In the genomic region with DNA sequence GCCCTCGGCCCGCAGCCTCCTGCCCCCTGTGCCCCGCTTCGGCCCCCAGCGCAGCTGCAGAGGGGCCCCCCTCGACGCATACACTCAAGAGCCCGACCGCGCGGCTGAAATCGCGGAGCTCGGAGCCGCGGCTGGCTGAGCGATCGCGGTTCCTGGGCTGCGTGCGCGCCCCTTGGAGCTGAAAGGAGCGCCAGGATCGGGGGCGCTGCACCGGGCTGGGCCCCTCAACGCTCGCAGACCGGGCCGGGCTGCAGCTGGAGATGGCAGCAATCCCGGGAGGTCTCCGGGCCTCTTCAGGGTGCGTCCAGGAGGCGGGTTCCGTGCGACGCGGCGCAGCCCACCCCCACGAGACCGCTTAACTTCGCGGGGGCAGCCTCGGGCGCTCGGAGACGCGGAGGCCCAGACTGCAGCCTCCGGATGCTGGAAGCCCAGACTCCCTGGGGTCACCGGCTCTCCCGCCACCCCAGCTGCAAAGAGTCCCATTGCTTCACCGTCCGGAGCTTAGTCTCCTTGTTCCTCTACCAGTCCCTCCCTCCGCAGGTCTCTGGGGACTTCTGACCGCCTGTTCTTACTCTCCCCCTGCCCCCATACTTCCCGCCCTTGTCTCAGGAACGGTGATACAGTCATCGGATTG, we compare ENCODE assay signal across 8 cellular contexts.
A peak's percentile ranks its signal among the peaks of the same experiment; 100 is the strongest.
DNase-seq lines count a peak whose midpoint lies in the region; ATAC-seq and TF ChIP-seq lines count a peak whose summit lies in the region.

No MANE protein-coding gene starts in this region.

- CTCF ChIA-PET in AG04449 (lab: Yijun Ruan, JAX), result interaction anchor here (0.6 to 2.6 kb wide), 4 partner anchors 31 to 396 kb away, joined by 3 to 12 read pairs (median 6); no protein-coding TSS in a partner anchor

- no peaks in the 10 kb centered on the region for H3K36me3 Mint-ChIP-seq in endodermal cell (ENCODE audit: low read depth)

- peak overlapping the region; percentile 49 for H3K4me3 ChIP-seq in AG04449 (ENCODE audit: low read depth, low read length)
- peak overlapping the region; percentile 64 for H3K4me3 ChIP-seq in OCI-LY1 (ENCODE audit: low read depth, low read length, poor library complexity, severe bottlenecking)
- no peak overlapping the region for H3K4me3 ChIP-seq in endodermal cell (ENCODE audit: low read length)
- peak overlapping the region; percentile 49 for H3K4me3 ChIP-seq in neural cell (ENCODE audit: low read length)

- no peaks in the 10 kb centered on the region for H3K36me3 ChIP-seq in OCI-LY1 (ENCODE audit: insufficient read depth, low read length)
- no peaks in the 10 kb centered on the region for H3K36me3 ChIP-seq in endodermal cell (ENCODE audit: control insufficient read depth, insufficient read depth, low read length)
- H3K36me3 ChIP-seq in neural cell (ENCODE audit: insufficient read depth, low read length), result no peaks in the 10 kb centered on the region

- H2AFZ ChIP-seq in OCI-LY1 (ENCODE audit: low read length) (no peak overlapping the region), neural cell (ENCODE audit: low read depth, low read length) (no peak overlapping the region)

- H3K27ac Mint-ChIP-seq in endodermal cell, result no peak overlapping the region

- DNase-seq in AG04449 (ENCODE audit: low read depth, low spot score), result no peak
- no peak for DNase-seq in endodermal cell
- DNase-seq in effector CD8-positive, alpha-beta T cell (lab: John Stamatoyannopoulos, UW), result no peak

- WGBS in endodermal cell (ENCODE audit: insufficient coverage in 1 of 2, insufficient read length in 1 of 2), 2 experiments, result 10 to 12% methylated on average over 7 to 58 of the region's 58 CpGs

- H3K9me2 ChIP-seq in OCI-LY1 (ENCODE audit: low read depth, low read length) (no peaks in the 10 kb centered on the region), neural cell (ENCODE audit: insufficient read depth, low read length) (no peaks in the 10 kb centered on the region)

- peaks cover 2% of the 10 kb centered on the region for H3K4me1 Mint-ChIP-seq in endodermal cell

- H3K9me3 ChIP-seq in OCI-LY1 (ENCODE audit: low read length) (no peaks in the 10 kb centered on the region), endodermal cell (ENCODE audit: control insufficient read depth, low read length) (no peaks in the 10 kb centered on the region), neural cell (ENCODE audit: low read length) (peaks cover 2% of the 10 kb centered on the region)

- no peak for TF ChIP-seq RAD21 in neural cell (conservative IDR thresholded peaks at IDR 0.05)

- H3K27me3 Mint-ChIP-seq in endodermal cell (ENCODE audit: insufficient read depth), result peaks cover 79% of the 10 kb centered on the region

- no peaks in the 10 kb centered on the region for H3F3A ChIP-seq in OCI-LY1 (ENCODE audit: insufficient read depth, low read length)
- H3F3A ChIP-seq in neural cell (ENCODE audit: insufficient read depth, low read length, poor library complexity, severe bottlenecking), result no peaks in the 10 kb centered on the region

- H4K20me1 ChIP-seq in OCI-LY1 (ENCODE audit: insufficient read depth, low read length) (no peaks in the 10 kb centered on the region), neural cell (ENCODE audit: insufficient read depth) (no peaks in the 10 kb centered on the region)

- H3K9me3 Mint-ChIP-seq in endodermal cell, result no peaks in the 10 kb centered on the region

- TF ChIP-seq CTCF in AG04449 (IDR thresholded peaks at IDR 0.05; ENCODE audit: insufficient read depth, low read length, missing control alignments), result no peak
- TF ChIP-seq CTCF in OCI-LY1 (IDR thresholded peaks at IDR 0.05; ENCODE audit: low read length), result no peak
- TF ChIP-seq CTCF in endodermal cell (conservative IDR thresholded peaks at IDR 0.05), result no peak
- TF ChIP-seq CTCF in neural cell (IDR thresholded peaks at IDR 0.05; ENCODE audit: poor library complexity, severe bottlenecking), result no peak

- ATAC-seq in GM18907 (IDR thresholded peaks at IDR 0.05; ENCODE audit: unreplicated experiment) (peak; percentile 14), HG03095 (IDR thresholded peaks at IDR 0.05; ENCODE audit: unreplicated experiment) (no peak), GM18498 (IDR thresholded peaks at IDR 0.05; ENCODE audit: unreplicated experiment) (no peak)

- H3K9ac ChIP-seq in OCI-LY1 (ENCODE audit: low read length), result peak overlapping the region; percentile 66
- H3K9ac ChIP-seq in endodermal cell (ENCODE audit: extremely low read depth, low read length, poor library complexity, severe bottlenecking), result no peak overlapping the region
- H3K9ac ChIP-seq in neural cell (ENCODE audit: low read length), result no peak overlapping the region

- peak overlapping the region; percentile 14 for H3K27ac ChIP-seq in OCI-LY1 (ENCODE audit: low read depth, low read length, poor library complexity, severe bottlenecking)
- H3K27ac ChIP-seq in endodermal cell (ENCODE audit: low read depth, low read length), result no peak overlapping the region
- H3K27ac ChIP-seq in neural cell (ENCODE audit: low read length), result no peak overlapping the region

- H3K79me2 ChIP-seq in OCI-LY1 (ENCODE audit: insufficient read depth, low read length), result no peaks in the 10 kb centered on the region
- H3K79me2 ChIP-seq in neural cell (replicated peaks; ENCODE audit: insufficient read depth, low read length), result no peaks in the 10 kb centered on the region

- no peak for TF ChIP-seq EP300 in neural cell (conservative IDR thresholded peaks at IDR 0.05; ENCODE audit: poor library complexity, severe bottlenecking)

- H3K4me3 Mint-ChIP-seq in endodermal cell, result peak overlapping the region; percentile 55

- H3K27me3 ChIP-seq in OCI-LY1 (ENCODE audit: insufficient read depth, low read length), result no peaks in the 10 kb centered on the region; the same call in 1 of the 2 replicates
- H3K27me3 ChIP-seq in endodermal cell (ENCODE audit: control insufficient read depth, insufficient read depth, low read length, poor library complexity, severe bottlenecking), result peaks cover 52% of the 10 kb centered on the region
- peaks cover 13% of the 10 kb centered on the region for H3K27me3 ChIP-seq in neural cell (ENCODE audit: insufficient read depth, low read depth, low read length)

- peaks cover 37% of the 10 kb centered on the region for H3K4me1 ChIP-seq in OCI-LY1 (ENCODE audit: insufficient read depth, low read length, severe bottlenecking)
- H3K4me1 ChIP-seq in endodermal cell (ENCODE audit: control insufficient read depth, insufficient read depth, low read length), result no peaks in the 10 kb centered on the region

- POLR2A ChIA-PET in AG04449 (lab: Yijun Ruan, JAX), result interaction anchor here (0.9 kb wide), 1 partner anchor 23 kb away, joined by 3 read pairs; no protein-coding TSS in a partner anchor

- H3K4me2 ChIP-seq in OCI-LY1 (ENCODE audit: low read length) (peak overlapping the region; percentile 72), neural cell (ENCODE audit: low read length) (no peak overlapping the region)

TF ChIP-seq in neural cell, 6 proteins besides CTCF, POLR2A, EP300 and RAD21:
- no peak for TF ChIP-seq POLR2AphosphoS5 (IDR thresholded peaks at IDR 0.05)
- TF ChIP-seq, protein P1, sequence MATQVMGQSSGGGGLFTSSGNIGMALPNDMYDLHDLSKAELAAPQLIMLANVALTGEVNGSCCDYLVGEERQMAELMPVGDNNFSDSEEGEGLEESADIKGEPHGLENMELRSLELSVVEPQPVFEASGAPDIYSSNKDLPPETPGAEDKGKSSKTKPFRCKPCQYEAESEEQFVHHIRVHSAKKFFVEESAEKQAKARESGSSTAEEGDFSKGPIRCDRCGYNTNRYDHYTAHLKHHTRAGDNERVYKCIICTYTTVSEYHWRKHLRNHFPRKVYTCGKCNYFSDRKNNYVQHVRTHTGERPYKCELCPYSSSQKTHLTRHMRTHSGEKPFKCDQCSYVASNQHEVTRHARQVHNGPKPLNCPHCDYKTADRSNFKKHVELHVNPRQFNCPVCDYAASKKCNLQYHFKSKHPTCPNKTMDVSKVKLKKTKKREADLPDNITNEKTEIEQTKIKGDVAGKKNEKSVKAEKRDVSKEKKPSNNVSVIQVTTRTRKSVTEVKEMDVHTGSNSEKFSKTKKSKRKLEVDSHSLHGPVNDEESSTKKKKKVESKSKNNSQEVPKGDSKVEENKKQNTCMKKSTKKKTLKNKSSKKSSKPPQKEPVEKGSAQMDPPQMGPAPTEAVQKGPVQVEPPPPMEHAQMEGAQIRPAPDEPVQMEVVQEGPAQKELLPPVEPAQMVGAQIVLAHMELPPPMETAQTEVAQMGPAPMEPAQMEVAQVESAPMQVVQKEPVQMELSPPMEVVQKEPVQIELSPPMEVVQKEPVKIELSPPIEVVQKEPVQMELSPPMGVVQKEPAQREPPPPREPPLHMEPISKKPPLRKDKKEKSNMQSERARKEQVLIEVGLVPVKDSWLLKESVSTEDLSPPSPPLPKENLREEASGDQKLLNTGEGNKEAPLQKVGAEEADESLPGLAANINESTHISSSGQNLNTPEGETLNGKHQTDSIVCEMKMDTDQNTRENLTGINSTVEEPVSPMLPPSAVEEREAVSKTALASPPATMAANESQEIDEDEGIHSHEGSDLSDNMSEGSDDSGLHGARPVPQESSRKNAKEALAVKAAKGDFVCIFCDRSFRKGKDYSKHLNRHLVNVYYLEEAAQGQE (IDR thresholded peaks at IDR 0.05; ENCODE audit: borderline replicate concordance), result no peak
- TF ChIP-seq TAF1 (IDR thresholded peaks at IDR 0.05; ENCODE audit: low read depth), result no peak
- no peak for TF ChIP-seq MXI1 (conservative IDR thresholded peaks at IDR 0.05; ENCODE audit: poor library complexity, severe bottlenecking)
- no peak for TF ChIP-seq EZH2 (IDR thresholded peaks at IDR 0.05; ENCODE audit: borderline replicate concordance, insufficient read depth, low read length, poor library complexity, severe bottlenecking)
- no peak for TF ChIP-seq SMC3 (conservative IDR thresholded peaks at IDR 0.05; ENCODE audit: poor library complexity)
